Comparison of ENCODE assay signal across 7 cellular contexts in the genomic region with DNA sequence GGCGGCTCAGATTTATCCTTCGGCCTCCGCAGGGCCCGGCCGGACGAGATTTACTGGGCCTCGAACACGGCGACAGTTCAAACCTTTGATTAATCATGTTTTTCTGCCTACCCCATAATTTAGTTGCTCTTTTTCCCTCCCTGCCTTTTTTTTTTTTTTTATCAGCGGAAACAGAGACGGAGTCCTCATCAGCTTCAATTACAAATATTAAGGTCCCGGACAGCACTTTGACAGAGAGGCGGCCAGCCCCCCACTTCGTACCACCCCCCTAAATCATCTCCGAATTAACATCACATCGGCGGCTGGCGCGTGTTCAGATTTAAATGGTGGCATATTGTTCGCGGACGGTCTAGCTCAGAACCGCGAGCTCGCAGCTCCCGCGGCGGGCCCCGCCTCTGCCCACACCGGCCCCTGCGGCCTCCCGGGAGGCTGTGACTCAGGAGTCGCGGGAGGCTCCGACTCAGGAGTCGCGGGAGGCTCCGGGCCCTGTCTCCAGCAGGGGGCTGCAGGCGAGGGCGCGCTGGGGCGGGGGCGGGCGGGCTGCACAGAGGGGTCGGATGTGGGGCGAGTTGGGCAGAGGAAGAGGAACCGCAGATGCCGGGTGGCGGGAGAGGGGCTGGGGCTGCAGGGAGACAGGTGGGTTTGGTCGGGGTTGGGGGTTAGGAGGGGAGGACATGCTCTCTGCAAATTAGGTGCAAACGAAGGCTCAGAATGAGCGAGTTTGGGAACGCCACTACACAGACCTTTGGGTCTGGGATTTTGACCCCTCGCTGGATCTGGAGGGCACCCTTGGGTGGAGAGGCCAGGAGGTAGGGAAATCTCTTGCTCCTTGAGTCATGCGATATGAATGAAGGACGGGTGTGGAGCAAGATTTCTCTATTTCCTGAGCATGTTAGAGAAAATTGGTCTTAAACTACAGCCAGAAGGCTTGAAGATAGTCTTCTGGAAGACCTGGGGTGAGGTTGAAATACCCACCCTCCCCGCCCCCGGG. TPM values are rescaled to one million over a fixed set of nuclear protein-coding genes. Genes with fewer than 3 reads are reported as not detected.
DNase-seq lines count a peak whose midpoint lies in the region; ATAC-seq and TF ChIP-seq lines count a peak whose summit lies in the region.

No MANE protein-coding gene starts in this region.

- H3K4me3 Mint-ChIP-seq in WTC11 (peak overlapping the region; percentile 78), memory B cell (peak overlapping the region; percentile 67)

- intact Hi-C loops in transverse colon (cut with DNase I; ENCODE audit: low total_unique reads) (no loop called here), adrenal gland (cut with DNase I) (no loop called here)

- no peak overlapping the region for H3K27ac ChIP-seq in transverse colon
- H3K27ac ChIP-seq in adrenal gland = no peak overlapping the region

- ATAC-seq in WTC11 (peak; percentile 16), memory B cell (ENCODE audit: low read depth) (peak; percentile 56)

- no peak for TF ChIP-seq POLR2A in transverse colon (IDR thresholded peaks at IDR 0.05)
- no peak for TF ChIP-seq POLR2A in adrenal gland (IDR thresholded peaks at IDR 0.05)

- H3K4me1 Mint-ChIP-seq in WTC11 (peaks cover 35% of the 10 kb centered on the region), memory B cell (peaks cover 26% of the 10 kb centered on the region)

- CTCF ChIA-PET in WTC11 (lab: Charles Lee) = interaction anchor here (0.6 to 8.4 kb wide), 10 partner anchors 9 to 187 kb away, joined by 3 to 232 read pairs (median 6); a partner anchor contains a TSS

- POLR2A ChIA-PET in WTC11 (lab: Charles Lee) = interaction anchor here (0.9 kb wide), 2 partner anchors 51 to 243 kb away, joined by 3 read pairs; no protein-coding TSS in a partner anchor

- H3K36me3 ChIP-seq in HAP-1 (replicated peaks) = no peaks in the 10 kb centered on the region
- no peaks in the 10 kb centered on the region for H3K36me3 ChIP-seq in transverse colon
- H3K36me3 ChIP-seq in adrenal gland (replicated peaks in 1 of 2) = no peaks in the 10 kb centered on the region

- H3K9me3 ChIP-seq in HAP-1 = no peaks in the 10 kb centered on the region
- H3K9me3 ChIP-seq in transverse colon = no peaks in the 10 kb centered on the region
- no peaks in the 10 kb centered on the region for H3K9me3 ChIP-seq in adrenal gland (replicated peaks in 1 of 3)

- H3K27me3 ChIP-seq in HAP-1 (ENCODE audit: low read depth) (peaks cover 29% of the 10 kb centered on the region), transverse colon (peaks cover 91% of the 10 kb centered on the region), adrenal gland (peaks cover 39% of the 10 kb centered on the region)

- TF ChIP-seq EP300 in transverse colon (IDR thresholded peaks at IDR 0.05; ENCODE audit: low read depth) = no peak

- DNase-seq in HAP-1 (ENCODE audit: low spot score in 2 of 2) = peak; percentile 38 to 74
- peak; percentile 63 for DNase-seq in WTC11 (ENCODE audit: low spot score)
- peak; percentile 86 for DNase-seq in ecto neural progenitor cell (ENCODE audit: low spot score)
- DNase-seq in memory B cell (ENCODE audit: low spot score in 2 of 2) = peak in 1 of 2 donors; percentile 31
- peak; percentile 17 for DNase-seq in transverse colon
- no peak for DNase-seq in adrenal gland
- DNase-seq in NCI-H748 (lab: John Stamatoyannopoulos, UW; ENCODE audit: unreplicated experiment) = no peak

- H3K36me3 Mint-ChIP-seq in WTC11 = no peaks in the 10 kb centered on the region
- H3K36me3 Mint-ChIP-seq in memory B cell = peaks cover 2% of the 10 kb centered on the region

- in situ Hi-C loops in HAP-1 (cut with MboI; ENCODE audit: low sequenced_read_pairs) = no loop called here
- in situ Hi-C loops in transverse colon (cut with MboI; ENCODE audit: low pct_ligation_motif_present in 1 of 4, low pct_unique_long_range_greater_than_20kb in 1 of 4, low sequenced_read_pairs in 3 of 4) = no loop called here

- H3K9me3 Mint-ChIP-seq in WTC11 (peaks cover 4% of the 10 kb centered on the region; the same call in 1 of the 2 replicates), memory B cell (peaks cover 2% of the 10 kb centered on the region)

- peak overlapping the region; percentile 10 for H3K4me3 ChIP-seq in HAP-1
- peak overlapping the region in 2 of 4 donors; percentile 5 to 39 for H3K4me3 ChIP-seq in transverse colon
- no peak overlapping the region for H3K4me3 ChIP-seq in adrenal gland

- TF ChIP-seq CTCF in WTC11 (IDR thresholded peaks at IDR 0.05) (no peak), transverse colon (IDR thresholded peaks at IDR 0.05) (peak in 1 of 5 experiments; percentile 11), adrenal gland (IDR thresholded peaks at IDR 0.05) (no peak)

- H3K27me3 Mint-ChIP-seq in WTC11 (ENCODE audit: low read depth) (peaks cover 52% of the 10 kb centered on the region), memory B cell (peaks cover 44% of the 10 kb centered on the region)

- WGBS in transverse colon (ENCODE audit: low coverage in 1 of 2), 2 donors = 10 to 18% methylated on average over 11 to 58 of the region's 58 CpGs
- 21 to 25% (median 23%) methylated on average over 21 to 58 of the region's 58 CpGs for WGBS in adrenal gland, 4 donors

- H3K4me1 ChIP-seq in HAP-1 (peaks cover 20% of the 10 kb centered on the region), transverse colon (peaks cover 9 to 25% (median 16%) of the 10 kb centered on the region in 4 donors), adrenal gland (replicated peaks in 1 of 2) (peaks cover 0 to 10% of the 10 kb centered on the region in 2 donors)

- peak overlapping the region; percentile 14; the same call in 1 of the 2 replicates for H3K27ac Mint-ChIP-seq in WTC11
- no peak overlapping the region for H3K27ac Mint-ChIP-seq in memory B cell

TF ChIP-seq in WTC11, 78 proteins besides CTCF, POLR2A, EP300 and RAD21:
- TF ChIP-seq ZNF423 (CRISPR knock-in tag; IDR thresholded peaks at IDR 0.05) = peak; percentile 57
- TF ChIP-seq, protein P1, sequence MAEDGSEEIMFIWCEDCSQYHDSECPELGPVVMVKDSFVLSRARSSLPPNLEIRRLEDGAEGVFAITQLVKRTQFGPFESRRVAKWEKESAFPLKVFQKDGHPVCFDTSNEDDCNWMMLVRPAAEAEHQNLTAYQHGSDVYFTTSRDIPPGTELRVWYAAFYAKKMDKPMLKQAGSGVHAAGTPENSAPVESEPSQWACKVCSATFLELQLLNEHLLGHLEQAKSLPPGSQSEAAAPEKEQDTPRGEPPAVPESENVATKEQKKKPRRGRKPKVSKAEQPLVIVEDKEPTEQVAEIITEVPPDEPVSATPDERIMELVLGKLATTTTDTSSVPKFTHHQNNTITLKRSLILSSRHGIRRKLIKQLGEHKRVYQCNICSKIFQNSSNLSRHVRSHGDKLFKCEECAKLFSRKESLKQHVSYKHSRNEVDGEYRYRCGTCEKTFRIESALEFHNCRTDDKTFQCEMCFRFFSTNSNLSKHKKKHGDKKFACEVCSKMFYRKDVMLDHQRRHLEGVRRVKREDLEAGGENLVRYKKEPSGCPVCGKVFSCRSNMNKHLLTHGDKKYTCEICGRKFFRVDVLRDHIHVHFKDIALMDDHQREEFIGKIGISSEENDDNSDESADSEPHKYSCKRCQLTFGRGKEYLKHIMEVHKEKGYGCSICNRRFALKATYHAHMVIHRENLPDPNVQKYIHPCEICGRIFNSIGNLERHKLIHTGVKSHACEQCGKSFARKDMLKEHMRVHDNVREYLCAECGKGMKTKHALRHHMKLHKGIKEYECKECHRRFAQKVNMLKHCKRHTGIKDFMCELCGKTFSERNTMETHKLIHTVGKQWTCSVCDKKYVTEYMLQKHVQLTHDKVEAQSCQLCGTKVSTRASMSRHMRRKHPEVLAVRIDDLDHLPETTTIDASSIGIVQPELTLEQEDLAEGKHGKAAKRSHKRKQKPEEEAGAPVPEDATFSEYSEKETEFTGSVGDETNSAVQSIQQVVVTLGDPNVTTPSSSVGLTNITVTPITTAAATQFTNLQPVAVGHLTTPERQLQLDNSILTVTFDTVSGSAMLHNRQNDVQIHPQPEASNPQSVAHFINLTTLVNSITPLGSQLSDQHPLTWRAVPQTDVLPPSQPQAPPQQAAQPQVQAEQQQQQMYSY (CRISPR knock-in tag; IDR thresholded peaks at IDR 0.05) = no peak
- TF ChIP-seq KAT7 (CRISPR knock-in tag; IDR thresholded peaks at IDR 0.05; ENCODE audit: borderline replicate concordance) = 0 out of 2 replicates have a peak, but pooled peaks have one; percentile 54
- TF ChIP-seq, protein P2, sequence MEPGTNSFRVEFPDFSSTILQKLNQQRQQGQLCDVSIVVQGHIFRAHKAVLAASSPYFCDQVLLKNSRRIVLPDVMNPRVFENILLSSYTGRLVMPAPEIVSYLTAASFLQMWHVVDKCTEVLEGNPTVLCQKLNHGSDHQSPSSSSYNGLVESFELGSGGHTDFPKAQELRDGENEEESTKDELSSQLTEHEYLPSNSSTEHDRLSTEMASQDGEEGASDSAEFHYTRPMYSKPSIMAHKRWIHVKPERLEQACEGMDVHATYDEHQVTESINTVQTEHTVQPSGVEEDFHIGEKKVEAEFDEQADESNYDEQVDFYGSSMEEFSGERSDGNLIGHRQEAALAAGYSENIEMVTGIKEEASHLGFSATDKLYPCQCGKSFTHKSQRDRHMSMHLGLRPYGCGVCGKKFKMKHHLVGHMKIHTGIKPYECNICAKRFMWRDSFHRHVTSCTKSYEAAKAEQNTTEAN (CRISPR knock-in tag; IDR thresholded peaks at IDR 0.05) = no peak
- 0 out of 2 replicates have a peak, but pooled peaks have one; percentile 20 for TF ChIP-seq FOXP1 (CRISPR knock-in tag; IDR thresholded peaks at IDR 0.05; ENCODE audit: borderline replicate concordance)

RNA-seq across cellular contexts. Expression of a gene that starts 19.6 kb away (rescaled TPM):
- 411 to 527 TPM (median 517 TPM) in 3 replicates for total RNA-seq in WTC11 (2021)
- 100 to 1,000 TPM; 248 to 394 (median 337) TPM for total RNA-seq in transverse colon
- 100 to 1,000 TPM; 351 to 546 (median 470) TPM for total RNA-seq in adrenal gland
- 100 to 1,000 TPM; 328 to 658 (median 587) TPM for polyA plus RNA-seq in adrenal gland

RNA-seq across cellular contexts. Expression of a gene that starts 31.8 kb away (rescaled TPM):
- total RNA-seq in WTC11 (2021) (21.2 to 28.2 TPM (median 27.0 TPM) in 3 replicates), transverse colon (100 to 1,000 TPM; 118 to 186 (median 168) TPM), adrenal gland (100 to 1,000 TPM in 6 of 8 donors, 10 to 100 TPM in 2; 62.2 to 187 (median 146) TPM)
- 100 to 1,000 TPM in 1 of 3 donors, 10 to 100 TPM in 2; 48.0 to 128 (median 85.4) TPM for polyA plus RNA-seq in adrenal gland

RNA-seq across cellular contexts. Expression of a gene that starts 56.3 kb away (rescaled TPM):
- total RNA-seq in WTC11 (2021) = 0.81 TPM in 1 of 3 replicates, not detected in the others
- total RNA-seq in transverse colon = not detected
- not detected for total RNA-seq in adrenal gland
- not detected for polyA plus RNA-seq in adrenal gland

Comparison
In these comparisons a context has a peak if more than half of its experiments do, and no peak if none do; other contexts are left out.
1. DNase-seq: peak in HAP-1 (2 of 2), WTC11 (single experiment), ecto neural progenitor cell (single experiment) and transverse colon (single experiment); none in adrenal gland (0 of 7) and NCI-H748 (single experiment).